ENCODE assay signal across 30 cellular contexts in the genomic region with DNA sequence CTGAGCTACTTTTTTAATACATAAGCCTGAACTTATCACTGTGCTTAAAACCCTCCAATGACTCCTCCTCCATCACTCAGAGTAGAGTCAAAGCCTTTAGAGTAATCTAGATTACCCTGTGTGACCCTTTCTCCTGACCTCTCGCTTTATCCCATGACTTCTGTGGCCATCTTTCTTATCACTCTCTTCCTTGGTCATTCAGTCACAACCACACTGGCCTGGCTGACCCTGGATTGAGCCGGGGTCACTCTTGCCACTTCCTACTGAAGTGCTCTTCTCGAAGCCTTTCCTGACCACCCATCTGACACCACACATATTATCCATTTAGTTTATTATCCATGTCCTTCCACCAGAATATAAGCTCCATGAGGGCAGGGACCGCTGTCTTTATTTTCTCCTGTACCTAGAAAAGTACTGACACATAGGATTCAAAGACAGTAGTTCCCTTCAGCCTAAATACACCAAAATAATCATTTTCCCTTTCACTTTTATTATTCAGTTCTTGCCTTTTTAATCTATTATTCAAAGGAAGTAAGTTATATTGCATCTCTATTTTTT. TPM values are rescaled to one million over a fixed set of nuclear protein-coding genes. Genes with fewer than 3 reads are reported as not detected.
"Had no signal": no experiment of that assay in that cellular context is flagged by ENCODE, and none has a peak within 500 bp of the region (broad histone marks: within the 10 kb centered on the region; RNA-seq: fewer than 3 reads in every experiment).

No MANE protein-coding gene starts in this region.

- H3K27ac ChIP-seq: brain microvascular endothelial cell, coronary artery, esophagus muscularis mucosa, foreskin keratinocyte, gastrocnemius medialis, heart left ventricle had no signal

- H3K9me3 ChIP-seq: esophagus muscularis mucosa, gastrocnemius medialis, heart left ventricle had no signal

- DNase-seq: activated CD4-positive, alpha-beta memory T cell treated with anti-CD3 and anti-CD28 coated beads for 36 hours; activated CD4-positive, alpha-beta T cell treated with anti-CD3 and anti-CD28 coated beads for 36 hours; activated CD4-positive, alpha-beta T cell treated with anti-CD3 and anti-CD28 coated beads, Interleukin-2, amount 10 ng/mL, durations not matched to agents 24 days and 14 days; activated CD4-positive, CD25-positive, alpha-beta regulatory T cell; activated CD4-positive, CD25-positive, alpha-beta regulatory T cell treated with anti-CD3 and anti-CD28 coated beads, Interleukin-2, amount 50 U/mL, for 72 hours; activated CD8-positive, alpha-beta memory T cell treated with anti-CD3 and anti-CD28 coated beads, Interleukin-2, amount 10 ng/mL, durations not matched to agents 7 days and 5 days; activated CD8-positive, alpha-beta memory T cell treated with anti-CD3 and anti-CD28 coated beads, Interleukin-2, amount 50 U/mL, for 4 hours; activated CD8-positive, alpha-beta T cell treated with anti-CD3 and anti-CD28 coated beads, Interleukin-2, amount 10 ng/mL, durations not matched to agents 7 days and 5 days; activated gamma-delta T cell; activated naive CD4-positive, alpha-beta T cell; activated naive CD4-positive, alpha-beta T cell treated with anti-CD3 and anti-CD28 coated beads, Interleukin-2, amount 10 ng/mL, durations not matched to agents 7 days and 5 days; activated naive CD8-positive, alpha-beta T cell treated with anti-CD3 and anti-CD28 coated beads, Interleukin-2, amount 10 ng/mL, durations not matched to agents 7 days and 5 days; activated T-cell treated with anti-CD3 and anti-CD28 coated beads, Interleukin-2, amount 50 U/mL, for 1 hour; activated T-cell treated with anti-CD3 and anti-CD28 coated beads, Interleukin-2, amount 50 U/mL, for 48 hours; anterior cingulate cortex; brain microvascular endothelial cell; dermis blood vessel endothelial cell; effector CD4-positive, alpha-beta T cell; effector memory CD8-positive, alpha-beta T cell; erythroblast; foreskin keratinocyte; gastrocnemius medialis; glutamatergic neuron; heart left ventricle; T-helper 1 cell; T-helper 17 cell; T1000 had no signal

- H3K36me3 ChIP-seq: brain microvascular endothelial cell had no signal

- H3K27me3 ChIP-seq: brain microvascular endothelial cell, esophagus muscularis mucosa, foreskin keratinocyte, gastrocnemius medialis, heart left ventricle had no signal

- ATAC-seq: activated CD4-positive, alpha-beta T cell treated with anti-CD3 and anti-CD28 coated beads for 36 hours; activated CD8-positive, alpha-beta memory T cell treated with anti-CD3 and anti-CD28 coated beads, Interleukin-2, amount 10 ng/mL, durations not matched to agents 7 days and 5 days; activated CD8-positive, alpha-beta T cell treated with anti-CD3 and anti-CD28 coated beads, Interleukin-2, amount 10 ng/mL, durations not matched to agents 7 days and 5 days; activated naive CD4-positive, alpha-beta T cell treated with anti-CD3 and anti-CD28 coated beads, Interleukin-2, amount 50 U/mL, for 72 hours; effector memory CD8-positive, alpha-beta T cell; foreskin keratinocyte; gastrocnemius medialis; heart left ventricle; T-helper 17 cell had no signal

- H3K4me3 ChIP-seq: coronary artery, esophagus muscularis mucosa, gastrocnemius medialis, heart left ventricle had no signal

- H3K4me1 ChIP-seq: esophagus muscularis mucosa, foreskin keratinocyte, gastrocnemius medialis had no signal

RNA-seq across cellular contexts. Expression of a gene that starts 28.0 kb away (rescaled TPM):
- polyA plus RNA-seq: foreskin keratinocyte had no signal

RNA-seq across cellular contexts. Expression of a gene that starts 53.0 kb away (rescaled TPM):
- polyA plus RNA-seq: foreskin keratinocyte had no signal
